Comparison of ENCODE assay signal across 29 cellular contexts in the genomic region with DNA sequence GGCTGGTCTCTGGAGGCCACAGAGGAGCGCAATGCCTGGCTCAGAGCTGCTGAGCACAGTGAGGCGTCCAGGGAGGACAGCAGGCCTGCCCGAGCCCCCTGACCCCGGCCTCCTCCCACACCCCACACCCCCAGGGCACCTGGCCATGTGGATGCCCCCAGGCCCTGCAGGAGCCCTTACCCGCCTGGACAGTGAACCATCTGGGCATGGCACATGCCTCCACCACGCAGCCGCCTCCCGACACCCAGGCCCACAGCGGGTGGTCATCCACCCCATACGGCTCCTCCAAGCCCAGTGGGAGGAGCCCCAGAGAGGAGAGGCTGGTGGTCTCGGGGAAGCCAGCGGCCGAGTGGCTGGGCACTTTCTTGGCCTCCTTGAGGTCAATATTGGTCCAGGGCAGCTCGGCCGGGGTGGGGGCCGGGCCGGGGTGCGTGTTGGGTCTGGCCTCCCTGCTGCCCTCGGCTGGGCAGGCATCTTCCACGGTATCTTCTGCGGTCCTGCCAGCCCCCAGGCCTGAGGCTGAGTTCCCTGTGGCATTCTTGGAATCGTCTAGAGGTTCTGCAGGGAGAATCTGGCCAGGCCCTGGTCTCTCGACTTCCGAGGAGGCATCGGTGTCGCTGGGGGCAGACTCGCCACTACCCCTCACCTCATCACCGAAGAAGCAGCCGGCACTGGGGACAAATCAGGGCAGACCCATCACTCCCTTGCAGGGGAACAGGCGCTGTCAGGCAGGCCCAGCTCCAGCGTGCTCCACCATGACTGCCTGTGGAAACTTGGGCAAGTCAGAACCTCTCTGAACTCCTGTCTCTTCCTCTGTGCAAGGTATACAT. TPM values are rescaled to one million over a fixed set of nuclear protein-coding genes. Genes with fewer than 3 reads are reported as not detected.
DNase-seq lines count a peak whose midpoint lies in the region; TF ChIP-seq lines count a peak whose summit lies in the region.
"Had no signal": no experiment of that assay in that cellular context is flagged by ENCODE, and none has a peak within 500 bp of the region (broad histone marks: within the 10 kb centered on the region; RNA-seq: fewer than 3 reads in every experiment).

No MANE protein-coding gene starts in this region.

- H3K79me1 ChIP-seq in neuronal stem cell (ENCODE audit: low read depth, low read length), result peaks cover 5% of the 10 kb centered on the region

- H2BK5ac ChIP-seq in neuronal stem cell (ENCODE audit: low read length), result no peak overlapping the region

- peaks cover 5% of the 10 kb centered on the region for H3K27me3 Mint-ChIP-seq in endothelial cell (ENCODE audit: unreplicated experiment)
- H3K27me3 Mint-ChIP-seq: CD4-positive, alpha-beta T cell had no signal

- TF ChIP-seq CTCF in endothelial cell (IDR thresholded peaks at IDR 0.05; ENCODE audit: unreplicated experiment), result no peak
- no peak for TF ChIP-seq CTCF in RWPE1 (conservative IDR thresholded peaks at IDR 0.05; ENCODE audit: low read depth)
- no peak for TF ChIP-seq CTCF in GM13976 (IDR thresholded peaks at IDR 0.05; ENCODE audit: borderline replicate concordance, control extremely low read depth, extremely low read depth, insufficient read depth, missing control alignments)

- no peak overlapping the region for H2BK15ac ChIP-seq in neuronal stem cell (ENCODE audit: low read length)

- peak overlapping the region; percentile 65 for H4K8ac ChIP-seq in neuronal stem cell (ENCODE audit: low read depth, low read length)

- H3K23ac ChIP-seq in neuronal stem cell (ENCODE audit: low read depth, low read length, poor library complexity), result no peak overlapping the region

- H3K27ac ChIP-seq in BLaER1 (peak overlapping the region; percentile 64), HUES64 (ENCODE audit: low read depth, low read length) (no peak overlapping the region), neuronal stem cell (replicated peaks; ENCODE audit: low read length) (no peak overlapping the region), RWPE1 (no peak overlapping the region)
- H3K27ac ChIP-seq: SJSA1 had no signal

- 93% methylated on average over 31 of the region's 31 CpGs for WGBS in HUES64
- no CpG with 5 or more reads among the region's 31 CpGs for WGBS in neuronal stem cell (ENCODE audit: extremely low coverage in 2 of 2, insufficient read length in 2 of 2, insufficient replicate concordance in 1 of 2), 2 donors

- H3K4me2 ChIP-seq in BLaER1, result peak overlapping the region; percentile 66
- no peak overlapping the region for H3K4me2 ChIP-seq in neuronal stem cell (ENCODE audit: insufficient read depth, low read length, poor library complexity, severe bottlenecking)

- H3K4me3 Mint-ChIP-seq in endothelial cell (ENCODE audit: unreplicated experiment), result no peak overlapping the region
- H3K4me3 Mint-ChIP-seq: CD4-positive, alpha-beta T cell had no signal

- no peaks in the 10 kb centered on the region for H3K9me3 Mint-ChIP-seq in endothelial cell (ENCODE audit: unreplicated experiment)
- H3K9me3 Mint-ChIP-seq: CD4-positive, alpha-beta T cell had no signal

- no peaks in the 10 kb centered on the region for H4K20me1 ChIP-seq in BLaER1

- DNase-seq in endothelial cell (ENCODE audit: low spot score) (no peak), neuronal stem cell (ENCODE audit: low spot score) (no peak), RWPE1 (ENCODE audit: low spot score) (no peak), GM13976 (ENCODE audit: low spot score) (no peak), Ammon's horn (ENCODE audit: low spot score) (no peak), ureter (ENCODE audit: low spot score) (no peak)
- DNase-seq: 8988T; ACHN; CD4-positive, alpha-beta T cell; COR-L47; DMS53; GOT3; Karpas-422; NCI-H1092; NCI-H1417 treated with DMSO at 0.1 percent for 48 hours; NCI-H187; NCI-H2081 treated with DMSO at 0.1 percent for 48 hours; NCI-H2171; NCI-H345; NCI-H510A treated with DMSO at 0.1 percent for 48 hours; NCI-H774; PC-3 had no signal

- no peak overlapping the region for H2BK120ac ChIP-seq in neuronal stem cell (ENCODE audit: low read depth, low read length)

- no peak overlapping the region for H3K4ac ChIP-seq in neuronal stem cell (ENCODE audit: low read length)

- H4K91ac ChIP-seq in neuronal stem cell (ENCODE audit: low read depth, low read length, poor library complexity), result no peak overlapping the region

- H2BK12ac ChIP-seq in neuronal stem cell (ENCODE audit: low read length), result no peak overlapping the region

- H3K4me1 ChIP-seq in BLaER1, result peaks cover 43% of the 10 kb centered on the region
- no peaks in the 10 kb centered on the region for H3K4me1 ChIP-seq in HUES64 (ENCODE audit: insufficient read depth, low read length)
- H3K4me1 ChIP-seq in neuronal stem cell (ENCODE audit: control insufficient read depth in 2 of 2, insufficient read depth in 1 of 2, low read depth in 1 of 2, low read length in 2 of 2), result no peaks in the 10 kb centered on the region

- peak overlapping the region; percentile 36 for H3K27ac Mint-ChIP-seq in endothelial cell (ENCODE audit: unreplicated experiment)
- H3K27ac Mint-ChIP-seq: CD4-positive, alpha-beta T cell had no signal

- H3K14ac ChIP-seq in neuronal stem cell (ENCODE audit: low read length), result peak overlapping the region; percentile 38

- peaks cover 19% of the 10 kb centered on the region for H3K36me3 Mint-ChIP-seq in endothelial cell (ENCODE audit: low read depth, unreplicated experiment)

- no peak overlapping the region for H2AK5ac ChIP-seq in neuronal stem cell (ENCODE audit: low read depth, low read length)

- H3K9ac ChIP-seq in BLaER1, result peak overlapping the region; percentile 41; the same call in 1 of the 2 replicates
- H3K9ac ChIP-seq in HUES64 (ENCODE audit: low read depth, low read length), result 0 out of 2 replicates have a peak overlapping the region, but pooled peaks have one; percentile 20
- no peak overlapping the region for H3K9ac ChIP-seq in neuronal stem cell (ENCODE audit: low read depth, low read length, poor library complexity)

- H3K9me3 ChIP-seq in BLaER1, result no peaks in the 10 kb centered on the region
- no peaks in the 10 kb centered on the region for H3K9me3 ChIP-seq in HUES64 (ENCODE audit: insufficient read depth, low read depth, low read length)
- H3K9me3 ChIP-seq in neuronal stem cell (replicated peaks in 1 of 2; ENCODE audit: control insufficient read depth in 2 of 2, insufficient read depth in 1 of 2, low read depth in 1 of 2, low read length in 2 of 2), result no peaks in the 10 kb centered on the region
- H3K9me3 ChIP-seq: SJSA1 had no signal

- H3K36me3 ChIP-seq in BLaER1 (peaks cover 40% of the 10 kb centered on the region), HUES64 (ENCODE audit: insufficient read depth, low read length) (0 out of 2 replicates have a peak, but pooled peaks cover 1% of the 10 kb centered on the region), neuronal stem cell (replicated peaks in 1 of 2; ENCODE audit: control insufficient read depth in 2 of 2, insufficient read depth in 2 of 2, low read length in 2 of 2) (peaks cover 2 to 11% of the 10 kb centered on the region in 2 donors)

- H3K27me3 ChIP-seq in BLaER1, result no peaks in the 10 kb centered on the region
- H3K27me3 ChIP-seq in HUES64 (ENCODE audit: insufficient read depth, low read length), result no peaks in the 10 kb centered on the region
- no peaks in the 10 kb centered on the region for H3K27me3 ChIP-seq in neuronal stem cell (ENCODE audit: control insufficient read depth in 3 of 3, insufficient read depth in 3 of 3, low read depth in 1 of 3, low read length in 3 of 3)
- H3K27me3 ChIP-seq: SJSA1 had no signal

- in situ Hi-C loops in GM13976 (cut with MboI; ENCODE audit: low sequenced_read_pairs, unreplicated experiment), result no loop called here

- H3K18ac ChIP-seq in neuronal stem cell (ENCODE audit: low read length), result no peak overlapping the region

- H3K4me3 ChIP-seq in BLaER1 (no peak overlapping the region), HUES64 (ENCODE audit: low read length) (no peak overlapping the region), neuronal stem cell (ENCODE audit: low read length in 2 of 2) (no peak overlapping the region)
- H3K4me3 ChIP-seq: SJSA1 had no signal

- CTCF ChIA-PET in RWPE1 (lab: Yijun Ruan, JAX), result no interaction called here

- POLR2A ChIA-PET in RWPE1 (lab: Yijun Ruan, JAX; ENCODE audit: low non-redundant PET), result no interaction called here

- no peaks in the 10 kb centered on the region for H3K4me1 Mint-ChIP-seq in endothelial cell (ENCODE audit: unreplicated experiment)

- H2AFZ ChIP-seq in neuronal stem cell (ENCODE audit: low read length), result no peak overlapping the region

RNA-seq across cellular contexts. Expression of gene TECPR1, which starts 18.6 kb away (rescaled TPM):
- polyA plus RNA-seq in HUES64 (2013, experiment 1 of 2), result 6.6 TPM
- polyA plus RNA-seq in HUES64 (2013, experiment 2 of 2), result 7.0 TPM
- total RNA-seq in endothelial cell (ENCODE audit: unreplicated experiment) (129 TPM), ureter (37.9 TPM)
- polyA plus RNA-seq in neuronal stem cell (2013, experiment 1 of 2), result 7.3 TPM
- polyA plus RNA-seq in neuronal stem cell (2013, experiment 2 of 2), result 7.5 TPM

RNA-seq across cellular contexts. Expression of gene BHLHA15, which starts 22.2 kb away (rescaled TPM):
- polyA plus RNA-seq in HUES64 (2013, experiment 1 of 2), result 0.30 TPM
- 1.6 TPM for polyA plus RNA-seq in HUES64 (2013, experiment 2 of 2)
- total RNA-seq in endothelial cell (ENCODE audit: unreplicated experiment) (1.2 TPM), ureter (0.73 TPM)
- 2.4 TPM for polyA plus RNA-seq in neuronal stem cell (2013, experiment 1 of 2)
- 2.2 TPM for polyA plus RNA-seq in neuronal stem cell (2013, experiment 2 of 2)
- total RNA-seq: CD4-positive, alpha-beta T cell; Daoy; G401; Right ventricle myocardium inferior; SJSA1 had no signal
- polyA plus RNA-seq: BJ had no signal

RNA-seq across cellular contexts. Expression of gene BRI3, which starts 48.0 kb away (rescaled TPM):
- polyA plus RNA-seq in HUES64 (2013, experiment 1 of 2), result 81.7 TPM
- 99.2 TPM for polyA plus RNA-seq in HUES64 (2013, experiment 2 of 2)
- total RNA-seq in endothelial cell (ENCODE audit: unreplicated experiment) (300 TPM), ureter (141 TPM)
- 197 TPM for polyA plus RNA-seq in neuronal stem cell (2013, experiment 1 of 2)
- polyA plus RNA-seq in neuronal stem cell (2013, experiment 2 of 2), result 198 TPM
